Comparison of ENCODE assay signal across 2 cellular contexts in the genomic region with DNA sequence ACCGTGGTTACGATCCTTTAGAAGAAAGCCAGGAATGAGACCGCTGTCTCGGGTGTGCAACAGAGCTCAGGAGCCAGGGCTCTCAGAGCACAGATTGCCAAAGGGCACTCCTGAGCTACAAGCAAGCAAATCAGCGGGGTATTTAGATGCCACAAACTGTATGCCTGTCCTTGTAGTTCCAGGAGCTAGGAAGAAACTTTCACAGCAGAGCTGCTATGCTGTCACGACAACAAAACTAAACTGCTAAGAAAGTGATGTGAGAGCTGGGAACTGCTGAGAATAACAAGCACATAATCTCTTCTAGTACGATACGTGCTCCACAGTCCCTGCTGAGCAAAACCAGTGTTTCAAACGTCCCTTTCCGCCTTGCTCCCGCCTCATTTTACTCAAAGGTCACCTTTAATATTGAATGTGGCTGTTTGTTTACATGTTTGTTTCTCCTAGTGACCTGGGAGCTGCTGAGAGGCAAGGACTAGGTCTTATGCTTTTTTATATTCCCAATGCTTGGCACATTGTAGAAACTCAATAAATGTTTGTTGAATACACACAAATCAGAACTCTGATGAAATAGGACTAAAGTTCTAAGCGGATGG.
TF ChIP-seq lines count a peak whose summit lies in the region.

No MANE protein-coding gene starts in this region.

TF ChIP-seq in A549, 52 proteins besides CTCF, POLR2A, EP300 and RAD21 (continued from another document):
- TF ChIP-seq E2F6 (IDR thresholded peaks at IDR 0.05; ENCODE audit: borderline replicate concordance, low read depth) (no peak), RCOR1 (IDR thresholded peaks at IDR 0.05; ENCODE audit: low read depth, low read length) (no peak), EHF (CRISPR knock-in tag; IDR thresholded peaks at IDR 0.05) (no peak), FOSL2 (IDR thresholded peaks at IDR 0.05) (no peak), FOSL2 (CRISPR knock-in tag; IDR thresholded peaks at IDR 0.05) (no peak), TFCP2L1 (CRISPR knock-in tag; IDR thresholded peaks at IDR 0.05) (no peak), SREBF2 (IDR thresholded peaks at IDR 0.05) (no peak), ZSCAN20 (CRISPR knock-in tag; IDR thresholded peaks at IDR 0.05) (no peak), ESRRA (IDR thresholded peaks at IDR 0.05; ENCODE audit: borderline replicate concordance, low read length) (no peak), NFE2L2 (conservative IDR thresholded peaks at IDR 0.05; ENCODE audit: low read length) (no peak), KDM1A (IDR thresholded peaks at IDR 0.05; ENCODE audit: low read depth) (no peak), RNF2 (IDR thresholded peaks at IDR 0.05; ENCODE audit: borderline replicate concordance, low read depth) (no peak), CHD2 (IDR thresholded peaks at IDR 0.05; ENCODE audit: low read length, partially characterized antibody) (no peak), JUN (IDR thresholded peaks at IDR 0.05) (no peak), NR3C1 (IDR thresholded peaks at IDR 0.05) (no peak)

TF ChIP-seq in WTC11, 78 proteins besides CTCF, POLR2A, EP300 and RAD21 (continued from another document):
- TF ChIP-seq FOXJ3 (CRISPR knock-in tag; IDR thresholded peaks at IDR 0.05; ENCODE audit: borderline replicate concordance), result no peak
- no peak for TF ChIP-seq ATF6 (CRISPR knock-in tag; IDR thresholded peaks at IDR 0.05)
- TF ChIP-seq AR (CRISPR knock-in tag; IDR thresholded peaks at IDR 0.05), result no peak
- TF ChIP-seq, protein P1, sequence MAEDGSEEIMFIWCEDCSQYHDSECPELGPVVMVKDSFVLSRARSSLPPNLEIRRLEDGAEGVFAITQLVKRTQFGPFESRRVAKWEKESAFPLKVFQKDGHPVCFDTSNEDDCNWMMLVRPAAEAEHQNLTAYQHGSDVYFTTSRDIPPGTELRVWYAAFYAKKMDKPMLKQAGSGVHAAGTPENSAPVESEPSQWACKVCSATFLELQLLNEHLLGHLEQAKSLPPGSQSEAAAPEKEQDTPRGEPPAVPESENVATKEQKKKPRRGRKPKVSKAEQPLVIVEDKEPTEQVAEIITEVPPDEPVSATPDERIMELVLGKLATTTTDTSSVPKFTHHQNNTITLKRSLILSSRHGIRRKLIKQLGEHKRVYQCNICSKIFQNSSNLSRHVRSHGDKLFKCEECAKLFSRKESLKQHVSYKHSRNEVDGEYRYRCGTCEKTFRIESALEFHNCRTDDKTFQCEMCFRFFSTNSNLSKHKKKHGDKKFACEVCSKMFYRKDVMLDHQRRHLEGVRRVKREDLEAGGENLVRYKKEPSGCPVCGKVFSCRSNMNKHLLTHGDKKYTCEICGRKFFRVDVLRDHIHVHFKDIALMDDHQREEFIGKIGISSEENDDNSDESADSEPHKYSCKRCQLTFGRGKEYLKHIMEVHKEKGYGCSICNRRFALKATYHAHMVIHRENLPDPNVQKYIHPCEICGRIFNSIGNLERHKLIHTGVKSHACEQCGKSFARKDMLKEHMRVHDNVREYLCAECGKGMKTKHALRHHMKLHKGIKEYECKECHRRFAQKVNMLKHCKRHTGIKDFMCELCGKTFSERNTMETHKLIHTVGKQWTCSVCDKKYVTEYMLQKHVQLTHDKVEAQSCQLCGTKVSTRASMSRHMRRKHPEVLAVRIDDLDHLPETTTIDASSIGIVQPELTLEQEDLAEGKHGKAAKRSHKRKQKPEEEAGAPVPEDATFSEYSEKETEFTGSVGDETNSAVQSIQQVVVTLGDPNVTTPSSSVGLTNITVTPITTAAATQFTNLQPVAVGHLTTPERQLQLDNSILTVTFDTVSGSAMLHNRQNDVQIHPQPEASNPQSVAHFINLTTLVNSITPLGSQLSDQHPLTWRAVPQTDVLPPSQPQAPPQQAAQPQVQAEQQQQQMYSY (CRISPR knock-in tag; IDR thresholded peaks at IDR 0.05), result no peak
- TF ChIP-seq, protein P2, sequence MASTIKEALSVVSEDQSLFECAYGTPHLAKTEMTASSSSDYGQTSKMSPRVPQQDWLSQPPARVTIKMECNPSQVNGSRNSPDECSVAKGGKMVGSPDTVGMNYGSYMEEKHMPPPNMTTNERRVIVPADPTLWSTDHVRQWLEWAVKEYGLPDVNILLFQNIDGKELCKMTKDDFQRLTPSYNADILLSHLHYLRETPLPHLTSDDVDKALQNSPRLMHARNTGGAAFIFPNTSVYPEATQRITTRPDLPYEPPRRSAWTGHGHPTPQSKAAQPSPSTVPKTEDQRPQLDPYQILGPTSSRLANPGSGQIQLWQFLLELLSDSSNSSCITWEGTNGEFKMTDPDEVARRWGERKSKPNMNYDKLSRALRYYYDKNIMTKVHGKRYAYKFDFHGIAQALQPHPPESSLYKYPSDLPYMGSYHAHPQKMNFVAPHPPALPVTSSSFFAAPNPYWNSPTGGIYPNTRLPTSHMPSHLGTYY (CRISPR knock-in tag; IDR thresholded peaks at IDR 0.05), result no peak
- TF ChIP-seq SMAD4 (CRISPR knock-in tag; IDR thresholded peaks at IDR 0.05), result no peak
- TF ChIP-seq ZNF425 (CRISPR knock-in tag; conservative IDR thresholded peaks at IDR 0.05), result no peak
- TF ChIP-seq ZNF423 (CRISPR knock-in tag; IDR thresholded peaks at IDR 0.05), result no peak
